In the genomic region with DNA sequence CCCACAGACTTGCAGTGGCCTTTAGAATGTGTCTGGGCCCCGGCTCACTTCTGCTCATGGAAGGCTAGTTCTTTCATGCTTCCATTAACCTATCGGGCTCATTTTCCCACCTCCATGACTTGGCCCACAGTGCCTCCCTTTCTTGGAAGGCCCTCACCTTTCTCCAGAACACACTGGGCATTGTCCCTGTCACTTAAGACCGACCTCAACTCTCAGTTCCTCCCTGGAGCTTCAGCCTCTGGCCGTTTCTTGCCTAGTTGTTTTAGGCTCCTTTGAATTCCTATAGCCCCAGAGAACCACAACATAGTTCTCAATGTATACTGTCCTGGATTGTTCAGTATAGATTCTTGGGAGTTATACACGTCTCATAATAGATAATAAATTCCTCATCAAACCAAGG, we compare ENCODE assay signal across 20 cellular contexts. TPM values are rescaled to one million over a fixed set of nuclear protein-coding genes. Genes with fewer than 3 reads are reported as not detected.
DNase-seq lines count a peak whose midpoint lies in the region; ATAC-seq, FAIRE-seq and TF ChIP-seq lines count a peak whose summit lies in the region.
"Had no signal": no experiment of that assay in that cellular context is flagged by ENCODE, and none has a peak within 500 bp of the region (broad histone marks: within the 10 kb centered on the region; RNA-seq: fewer than 3 reads in every experiment).

No MANE protein-coding gene starts in this region.

- no peaks in the 10 kb centered on the region; a peak in 1 of 4 replicates for H3K79me1 ChIP-seq in IMR-90 (ENCODE audit: low read depth in 1 of 2, low read length in 2 of 2)

- H4K8ac ChIP-seq in IMR-90 (ENCODE audit: low read depth in 2 of 2, low read length in 2 of 2), result peak overlapping the region; percentile 73 to 75; a peak in 3 of 4 replicates

- peak overlapping the region; percentile 47 for H3K56ac ChIP-seq in IMR-90 (ENCODE audit: extremely low read depth, insufficient read depth, low read length)

- no peak overlapping the region for H2AK9ac ChIP-seq in IMR-90 (replicated peaks; ENCODE audit: low read depth, low read length, poor library complexity)

- no peak overlapping the region for H3K9ac ChIP-seq in BLaER1 treated with 17β-estradiol and CSF1 and Interleukin-3, amounts not matched to agents 10 nM and 100 nM
- H3K9ac ChIP-seq in IMR-90 (ENCODE audit: low read depth, low read length) (no peak overlapping the region), GM12878 (ENCODE audit: control insufficient read depth, insufficient read depth, low read length) (no peak overlapping the region), rectal smooth muscle tissue (ENCODE audit: low read length) (no peak overlapping the region)
- H3K9ac ChIP-seq: GM23248, KMS-11 had no signal

- SMC1A ChIA-PET in GM12878 (lab: Charles Lee; ENCODE audit: uncharacterized antibody, unreplicated experiment), result interaction anchor here (1.0 to 1.1 kb wide), 2 partner anchors 14 to 22 kb away, joined by 3 to 4 read pairs; no protein-coding TSS in a partner anchor

- H3K4me3 Mint-ChIP-seq in activated CD4-positive, alpha-beta memory T cell treated with anti-CD3 and anti-CD28 coated beads for 36 hours, result no peak overlapping the region
- no peak overlapping the region for H3K4me3 Mint-ChIP-seq in naive thymus-derived CD8-positive, alpha-beta T cell
- H3K4me3 Mint-ChIP-seq: CD4-positive, CD25-positive, alpha-beta regulatory T cell had no signal

- TF ChIP-seq POLR2A in IMR-90 (IDR thresholded peaks at IDR 0.05; ENCODE audit: low read depth, low read length) (no peak), GM12878 (IDR thresholded peaks at IDR 0.05; ENCODE audit: low read depth, low read length) (no peak)

- TF ChIP-seq RAD21 in IMR-90 (IDR thresholded peaks at IDR 0.05; ENCODE audit: low read length) (no peak), GM12878 (IDR thresholded peaks at IDR 0.05; ENCODE audit: insufficient read depth, low read depth, low read length) (no peak)

- TF ChIP-seq CTCF in IMR-90 (conservative IDR thresholded peaks at IDR 0.05; ENCODE audit: low read depth, low read length), result no peak
- no peak for TF ChIP-seq CTCF in GM12878 (IDR thresholded peaks at IDR 0.05 in 2 of 3, conservative IDR thresholded peaks at IDR 0.05 in 1 of 3; ENCODE audit: control insufficient read depth in 2 of 3, extremely low read depth in 1 of 3, insufficient read depth in 1 of 3, low read depth in 3 of 3, low read length in 3 of 3)
- TF ChIP-seq CTCF in omental fat pad (IDR thresholded peaks at IDR 0.05), result no peak

- peak overlapping the region; percentile 98 for H2BK120ac ChIP-seq in IMR-90 (ENCODE audit: low read depth, low read length)

- in situ Hi-C loops in IMR-90 (cut with MboI; ENCODE audit: low sequenced_read_pairs), result loop anchor here (25.0 kb wide), 1 partner anchor 565 kb away; a partner anchor contains a TSS
- in situ Hi-C loops in GM12878 (cut with MboI), result no loop called here

- peak overlapping the region; percentile 68; the same call in 1 of the 2 replicates for H3K23ac ChIP-seq in IMR-90 (ENCODE audit: low read depth, low read length)

- peak overlapping the region; percentile 74 for H4K5ac ChIP-seq in IMR-90 (ENCODE audit: low read depth, low read length)

- no peaks in the 10 kb centered on the region for H3K9me3 Mint-ChIP-seq in activated CD4-positive, alpha-beta memory T cell treated with anti-CD3 and anti-CD28 coated beads for 36 hours
- H3K9me3 Mint-ChIP-seq in naive thymus-derived CD8-positive, alpha-beta T cell, result peaks cover 0 to 6% (median 0%) of the 10 kb centered on the region in 9 donors

- H3K27me3 ChIP-seq in BLaER1 treated with 17β-estradiol and CSF1 and Interleukin-3, amounts not matched to agents 10 nM and 100 nM, result no peaks in the 10 kb centered on the region
- H3K27me3 ChIP-seq in IMR-90 (ENCODE audit: control insufficient read depth, insufficient read depth, low read length) (no peaks in the 10 kb centered on the region), GM12878 (replicated peaks in 1 of 2; ENCODE audit: control insufficient read depth in 2 of 2, insufficient read depth in 2 of 2, low read length in 1 of 2) (no peaks in the 10 kb centered on the region), rectal smooth muscle tissue (ENCODE audit: control insufficient read depth, insufficient read depth, low read length) (no peaks in the 10 kb centered on the region)

- no peak for TF ChIP-seq EP300 in GM12878 (IDR thresholded peaks at IDR 0.05; ENCODE audit: borderline replicate concordance in 1 of 2, control insufficient read depth in 1 of 2, low read depth in 2 of 2, low read length in 2 of 2)

- FAIRE-seq in GM12878 (lab: Jason Lieb, UNC), result no peak
- FAIRE-seq: HepG2 had no signal

- peak overlapping the region in 5 of 11 experiments; percentile 47 to 71 (median 53); a peak in 11 of 22 replicates for H3K27ac ChIP-seq in BLaER1 treated with 17β-estradiol and CSF1 and Interleukin-3, amounts not matched to agents 10 nM and 100 nM
- H3K27ac ChIP-seq in IMR-90 (ENCODE audit: insufficient read depth, low read length) (peak overlapping the region; percentile 71), GM12878 (ENCODE audit: control insufficient read depth, insufficient read depth) (no peak overlapping the region), rectal smooth muscle tissue (ENCODE audit: low read depth, low read length) (peak overlapping the region; percentile 15)
- H3K27ac ChIP-seq: GM23248, KMS-11, SK-N-MC had no signal

- WGBS in IMR-90 (ENCODE audit: extremely low coverage in 2 of 2, insufficient read length in 1 of 2), 2 experiments, result 88% methylated on average over 1 of the region's 5 CpGs; no CpG with 5 or more reads in 1 of the 2 experiments
- WGBS in GM12878 (ENCODE audit: insufficient coverage, insufficient replicate concordance, low lambda C conversion rate, missing lambda C conversion rate), result 42% methylated on average over 5 of the region's 5 CpGs

- peak overlapping the region; percentile 95 for H4K91ac ChIP-seq in IMR-90 (ENCODE audit: insufficient read depth, low read depth, low read length)

- CTCF ChIA-PET in IMR-90 (lab: Yijun Ruan, JAX), result interaction anchor here (0.6 kb wide), 1 partner anchor 52 kb away, joined by 9 read pairs; no protein-coding TSS in a partner anchor
- CTCF ChIA-PET in GM12878 (lab: Yijun Ruan, JAX), result interaction anchor here (1.2 kb wide), 1 partner anchor 36 kb away, joined by 6 read pairs; no protein-coding TSS in a partner anchor
- CTCF ChIA-PET in activated CD4-positive, alpha-beta memory T cell treated with anti-CD3 and anti-CD28 coated beads for 36 hours (lab: Charles Lee), result no interaction called here

- intact Hi-C loops in IMR-90 (cut with micrococcal nuclease), result no loop called here
- intact Hi-C loops in GM12878 (cut with micrococcal nuclease; ENCODE audit: unreplicated experiment), result no loop called here
- intact Hi-C loops in activated CD4-positive, alpha-beta memory T cell treated with anti-CD3 and anti-CD28 coated beads for 36 hours (cut with micrococcal nuclease), result no loop called here

- peaks cover 8% of the 10 kb centered on the region for H3K9me1 ChIP-seq in IMR-90 (ENCODE audit: insufficient read depth, low read length)

- no TSS peak for BruUV-seq in IMR-90 (replicated peaks; lab: Mats Ljungman, UMichigan)
- BruUV-seq in GM12878 (replicated peaks; lab: Mats Ljungman, UMichigan), result no TSS peak

- H2BK15ac ChIP-seq in IMR-90 (ENCODE audit: low read depth, low read length), result peak overlapping the region; percentile 94

- H3K9me3 ChIP-seq in BLaER1 treated with 17β-estradiol and CSF1 and Interleukin-3, amounts not matched to agents 10 nM and 100 nM (replicated peaks in 1 of 11), result peaks cover 0 to 37% (median 22%) of the 10 kb centered on the region in 11 experiments; a peak in 18 of 22 replicates
- H3K9me3 ChIP-seq in IMR-90 (ENCODE audit: control insufficient read depth, insufficient read depth, low read length), result no peaks in the 10 kb centered on the region
- H3K9me3 ChIP-seq in GM12878 (replicated peaks; ENCODE audit: control insufficient read depth, insufficient read depth, low read length), result peaks cover 4% of the 10 kb centered on the region; the same call in 2 of the 3 replicates

- H2AK5ac ChIP-seq in IMR-90 (ENCODE audit: low read depth, low read length), result peak overlapping the region; percentile 96

- no peaks in the 10 kb centered on the region for H3K36me3 Mint-ChIP-seq in activated CD4-positive, alpha-beta memory T cell treated with anti-CD3 and anti-CD28 coated beads for 36 hours
- peaks cover 0 to 6% (median 1%) of the 10 kb centered on the region in 3 donors for H3K36me3 Mint-ChIP-seq in naive thymus-derived CD8-positive, alpha-beta T cell

- H3K4me3 ChIP-seq in BLaER1 treated with 17β-estradiol and CSF1 and Interleukin-3, amounts not matched to agents 10 nM and 100 nM, result no peak overlapping the region
- H3K4me3 ChIP-seq in IMR-90 (ENCODE audit: insufficient read depth, low read depth, low read length) (no peak overlapping the region), GM12878 (no peak overlapping the region), rectal smooth muscle tissue (ENCODE audit: low read length) (no peak overlapping the region)
- H3K4me3 ChIP-seq: GM23248, SK-N-MC had no signal

- peak overlapping the region; percentile 96 for H2BK20ac ChIP-seq in IMR-90 (ENCODE audit: low read depth, low read length)

- no peak overlapping the region for H3K27ac Mint-ChIP-seq in activated CD4-positive, alpha-beta memory T cell treated with anti-CD3 and anti-CD28 coated beads for 36 hours
- H3K27ac Mint-ChIP-seq in naive thymus-derived CD8-positive, alpha-beta T cell, result no peak overlapping the region
- H3K27ac Mint-ChIP-seq: CD4-positive, CD25-positive, alpha-beta regulatory T cell had no signal

- no peak for DNase-seq in IMR-90
- no peak for DNase-seq in GM12878 (ENCODE audit: low read depth, low spot score)
- DNase-seq in activated CD4-positive, alpha-beta memory T cell treated with anti-CD3 and anti-CD28 coated beads for 36 hours, result no peak
- no peak for DNase-seq in HuH-7.5 (ENCODE audit: low spot score)
- DNase-seq in naive thymus-derived CD8-positive, alpha-beta T cell, result no peak
- DNase-seq in omental fat pad (ENCODE audit: low spot score), result no peak
- DNase-seq: CD4-positive, CD25-positive, alpha-beta regulatory T cell; GM23248; HCEC 1CT; NCI-H1417; NCI-H187; NCI-H446; NCI-H526; Right ventricle myocardium superior; SW 1271 had no signal

- H3K27me3 Mint-ChIP-seq in activated CD4-positive, alpha-beta memory T cell treated with anti-CD3 and anti-CD28 coated beads for 36 hours, result no peaks in the 10 kb centered on the region
- H3K27me3 Mint-ChIP-seq in naive thymus-derived CD8-positive, alpha-beta T cell, result no peaks in the 10 kb centered on the region
- H3K27me3 Mint-ChIP-seq: CD4-positive, CD25-positive, alpha-beta regulatory T cell had no signal

- H3K36me3 ChIP-seq in BLaER1 treated with 17β-estradiol and CSF1 and Interleukin-3, amounts not matched to agents 10 nM and 100 nM, result peaks cover 0 to 24% (median 3%) of the 10 kb centered on the region in 11 experiments; a peak in 6 of 22 replicates
- no peaks in the 10 kb centered on the region for H3K36me3 ChIP-seq in IMR-90 (ENCODE audit: control insufficient read depth, insufficient read depth, low read length)
- no peaks in the 10 kb centered on the region for H3K36me3 ChIP-seq in GM12878 (ENCODE audit: control insufficient read depth in 2 of 2, insufficient read depth in 2 of 2, low read length in 1 of 2)
- no peaks in the 10 kb centered on the region for H3K36me3 ChIP-seq in rectal smooth muscle tissue (ENCODE audit: control insufficient read depth, insufficient read depth, low read length)

- H3K14ac ChIP-seq in IMR-90 (replicated peaks; ENCODE audit: low read depth, low read length), result peak overlapping the region; percentile 91

- H2BK5ac ChIP-seq in IMR-90 (ENCODE audit: low read depth, low read length, poor library complexity, severe bottlenecking), result peak overlapping the region; percentile 89

- H3K18ac ChIP-seq in IMR-90 (ENCODE audit: low read depth, low read length), result peak overlapping the region; percentile 77

- peaks cover 23 to 68% (median 45%) of the 10 kb centered on the region in 10 experiments for H3K4me1 ChIP-seq in BLaER1 treated with 17β-estradiol and CSF1 and Interleukin-3, amounts not matched to agents 10 nM and 100 nM
- peaks cover 27% of the 10 kb centered on the region for H3K4me1 ChIP-seq in IMR-90 (ENCODE audit: control insufficient read depth, insufficient read depth, low read length)
- peaks cover 27% of the 10 kb centered on the region for H3K4me1 ChIP-seq in GM12878 (ENCODE audit: control insufficient read depth, insufficient read depth, low read length)
- peaks cover 29% of the 10 kb centered on the region for H3K4me1 ChIP-seq in rectal smooth muscle tissue (ENCODE audit: control insufficient read depth, insufficient read depth, low read length)

- H4K20me1 ChIP-seq in BLaER1 treated with 17β-estradiol and CSF1 and Interleukin-3, amounts not matched to agents 10 nM and 100 nM, result no peaks in the 10 kb centered on the region
- H4K20me1 ChIP-seq in IMR-90 (ENCODE audit: insufficient read depth, low read length) (no peaks in the 10 kb centered on the region), GM12878 (ENCODE audit: control insufficient read depth, insufficient read depth) (no peaks in the 10 kb centered on the region)

- RAD21 ChIA-PET in GM12878 (lab: Charles Lee; ENCODE audit: unreplicated experiment), result interaction anchor here (1.0 to 2.1 kb wide), 4 partner anchors 19 to 66 kb away, joined by 3 to 9 read pairs (median 4); a partner anchor contains a TSS

- peak overlapping the region; percentile 64 for H2AFZ ChIP-seq in IMR-90 (replicated peaks; ENCODE audit: low read length, poor library complexity)
- peak overlapping the region; percentile 33 for H2AFZ ChIP-seq in GM12878 (ENCODE audit: control insufficient read depth, low read depth, low read length)
- H2AFZ ChIP-seq: GM23248 had no signal

- POLR2A ChIA-PET in IMR-90 (lab: Charles Lee; ENCODE audit: unreplicated experiment) (no interaction called here), GM12878 (lab: Charles Lee) (no interaction called here)
- POLR2A ChIA-PET in activated CD4-positive, alpha-beta memory T cell treated with anti-CD3 and anti-CD28 coated beads for 36 hours (lab: Charles Lee), result interaction anchor here (1.2 kb wide), 1 partner anchor 20 kb away, joined by 3 read pairs; no protein-coding TSS in a partner anchor
- POLR2A ChIA-PET in naive thymus-derived CD8-positive, alpha-beta T cell (lab: Charles Lee), result no interaction called here

- peak overlapping the region; percentile 97 for H3K4ac ChIP-seq in IMR-90 (ENCODE audit: low read depth, low read length)

- H3K4me2 ChIP-seq in BLaER1 treated with 17β-estradiol and CSF1 and Interleukin-3, amounts not matched to agents 10 nM and 100 nM, result peak overlapping the region in 6 of 11 experiments; percentile 45 to 85 (median 75); a peak in 11 of 22 replicates
- H3K4me2 ChIP-seq in IMR-90 (ENCODE audit: low read depth, low read length) (no peak overlapping the region), GM12878 (ENCODE audit: control insufficient read depth, insufficient read depth) (no peak overlapping the region)
- H3K4me2 ChIP-seq: KMS-11 had no signal

- dilution Hi-C loops in IMR-90 (cut with HindIII; ENCODE audit: low sequenced_read_pairs, unreplicated experiment), result no loop called here

- no peaks in the 10 kb centered on the region for H3K79me2 ChIP-seq in GM12878 (ENCODE audit: control insufficient read depth, insufficient read depth, low read length)

- H3K4me1 Mint-ChIP-seq in activated CD4-positive, alpha-beta memory T cell treated with anti-CD3 and anti-CD28 coated beads for 36 hours (ENCODE audit: low read depth), result peaks cover 35% of the 10 kb centered on the region
- peaks cover 0 to 4% (median 0%) of the 10 kb centered on the region in 4 donors for H3K4me1 Mint-ChIP-seq in naive thymus-derived CD8-positive, alpha-beta T cell

- no peak for ATAC-seq in IMR-90 (ENCODE audit: low read depth)
- ATAC-seq in GM12878, result no peak
- no peak for ATAC-seq in naive thymus-derived CD8-positive, alpha-beta T cell
- ATAC-seq in omental fat pad (ENCODE audit: low FRiP score), result no peak
- ATAC-seq: HepG2 had no signal

RNA-seq across cellular contexts. Expression of a gene that starts 19.3 kb away (rescaled TPM):
- total RNA-seq in IMR-90 (2012; rRNA removed) (4.4 and 5.0 TPM in 2 replicates), GM12878 (2014; rRNA removed) (84.0 and 96.8 TPM in 2 replicates), GM12878 (2014; rRNA removed; fragmentation: Illumina TruSeq; extraction: Trizol) (81.4 and 82.4 TPM in 2 replicates), GM12878 (2021) (220 and 229 TPM in 2 replicates), omental fat pad (100 to 1,000 TPM in 1 of 4 donors, 10 to 100 TPM in 3; 24.2 to 250 (median 44.5) TPM)
- polyA plus RNA-seq in IMR-90 (2012; rRNA removed) (12.6 and 14.2 TPM in 2 replicates), GM12878 (2011; rRNA removed) (308 and 350 TPM in 2 replicates), GM12878 (2014; fragmentation: Illumina TruSeq; extraction: Trizol) (149 and 171 TPM in 2 replicates), GM12878 (2014; fragmentation: Nextera tagmentation; extraction: Ambion mirVana) (10 to 100 TPM; 18.0 to 31.5 TPM), GM12878 (2014; rRNA removed) (138 and 149 TPM in 2 replicates), GM12878 (2016; fragmentation: Nextera tagmentation; extraction: Ambion mirVana) (100 to 1,000 TPM; 126 to 128 TPM)
- 3.5 and 6.8 TPM in 2 replicates for polyA plus RNA-seq in IMR-90 (2012; cell fraction: cytosol; rRNA removed)
- 29.5 and 108 TPM in 2 replicates for polyA plus RNA-seq in IMR-90 (2012; cell fraction: nucleus; rRNA removed; ENCODE audit: low replicate concordance)
- total RNA-seq in GM12878 (2013; cell fraction: nucleolus; rRNA removed), result 258 and 260 TPM in 2 replicates
- polyA plus RNA-seq in GM12878 (2011; ENCODE audit: low read depth), result 59.4 TPM
- 204 and 210 TPM in 2 replicates for polyA plus RNA-seq in GM12878 (2011; cell fraction: cytosol; rRNA removed)
- polyA plus RNA-seq in GM12878 (2011; cell fraction: nucleus; rRNA removed), result 565 and 695 TPM in 2 replicates
- 64.6 and 107 TPM in 2 replicates for polyA plus RNA-seq in GM12878 (2012)
- polyA minus RNA-seq in GM12878 (2011; rRNA and poly(A)+ RNA removed), result 268 and 281 TPM in 2 replicates
- polyA minus RNA-seq in GM12878 (2011; cell fraction: cytosol; rRNA and poly(A)+ RNA removed), result 95.9 and 104 TPM in 2 replicates
- 243 and 270 TPM in 2 replicates for polyA minus RNA-seq in GM12878 (2011; cell fraction: nucleus; rRNA and poly(A)+ RNA removed)
- total RNA-seq in activated CD4-positive, alpha-beta memory T cell treated with anti-CD3 and anti-CD28 coated beads for 36 hours, result 100 to 1,000 TPM; 259 to 267 TPM
- 100 to 1,000 TPM; 108 to 114 TPM for total RNA-seq in naive thymus-derived CD8-positive, alpha-beta T cell
- 100 to 1,000 TPM in 1 of 3 donors, 10 to 100 TPM in 2; 61.5 to 139 (median 84.3) TPM for polyA plus RNA-seq in naive thymus-derived CD8-positive, alpha-beta T cell

Comparison
In these comparisons a context has a peak if more than half of its experiments do, and no peak if none do; other contexts are left out.
1. H3K4me2 ChIP-seq: peak in BLaER1 treated with 17β-estradiol and CSF1 and Interleukin-3, amounts not matched to agents 10 nM and 100 nM (6 of 11); none in IMR-90 (single experiment) and GM12878 (single experiment).